ENCODE assay signal across 1 cellular context in genomic region chr4:187294861-187295260, GRCh38.
TF ChIP-seq lines count a peak whose summit lies in the region.

No MANE protein-coding gene starts in this region.

TF ChIP-seq in IMR-90, 13 proteins besides CTCF, POLR2A, EP300 and RAD21 (continued from another document):
- TF ChIP-seq MXI1 (IDR thresholded peaks at IDR 0.05; ENCODE audit: borderline replicate concordance, low read depth, low read length), result no peak
- no peak for TF ChIP-seq FOS (IDR thresholded peaks at IDR 0.05; ENCODE audit: low read depth, low read length)
